1 cellular context compared by ENCODE assay signal in the genomic region with DNA sequence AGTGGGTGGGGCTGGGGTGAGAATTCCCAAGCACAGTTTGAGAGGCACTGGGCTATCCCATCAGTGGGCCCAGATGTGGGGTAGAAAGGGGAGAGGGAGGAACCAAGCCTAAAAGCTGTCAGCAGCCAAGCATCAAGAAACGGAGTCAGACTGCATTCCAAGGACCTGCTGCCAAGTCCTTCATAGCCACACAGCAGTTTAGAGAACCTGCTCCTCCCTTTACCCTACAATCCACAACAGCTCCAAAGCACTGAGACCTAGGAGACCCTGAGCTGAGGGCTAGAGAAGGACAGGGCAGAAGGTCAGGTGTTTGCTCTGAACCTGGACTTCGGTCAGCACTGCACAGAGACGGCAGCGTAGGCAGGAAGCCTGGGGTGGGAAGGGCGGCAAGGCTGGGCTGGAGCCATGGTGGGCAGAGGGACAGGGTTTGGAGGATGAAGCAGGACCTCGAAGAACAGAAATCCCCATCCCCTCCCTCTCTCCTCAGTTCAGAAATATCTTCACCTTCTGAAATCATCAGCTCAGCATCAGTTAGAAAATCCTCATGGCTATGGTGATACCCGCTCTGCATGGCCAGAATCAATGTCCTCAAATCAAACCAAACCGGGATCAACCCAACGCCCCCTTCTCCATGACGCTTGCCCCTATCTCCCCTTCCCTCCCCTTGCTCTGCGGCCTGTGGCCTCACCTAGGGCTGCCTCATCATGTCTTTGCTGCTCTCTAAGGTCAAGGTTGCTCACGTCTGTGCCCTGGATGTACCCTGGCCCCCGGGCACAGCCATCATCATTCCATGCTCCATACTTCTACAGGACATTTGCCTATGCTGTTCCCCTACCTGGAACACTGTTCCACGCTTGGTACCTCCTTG.
TF ChIP-seq lines count a peak whose summit lies in the region.

No MANE protein-coding gene starts in this region.

TF ChIP-seq in HepG2, 621 proteins besides CTCF, POLR2A, EP300 and RAD21 (continued from another document and continues in another):
- TF ChIP-seq, protein P1, sequence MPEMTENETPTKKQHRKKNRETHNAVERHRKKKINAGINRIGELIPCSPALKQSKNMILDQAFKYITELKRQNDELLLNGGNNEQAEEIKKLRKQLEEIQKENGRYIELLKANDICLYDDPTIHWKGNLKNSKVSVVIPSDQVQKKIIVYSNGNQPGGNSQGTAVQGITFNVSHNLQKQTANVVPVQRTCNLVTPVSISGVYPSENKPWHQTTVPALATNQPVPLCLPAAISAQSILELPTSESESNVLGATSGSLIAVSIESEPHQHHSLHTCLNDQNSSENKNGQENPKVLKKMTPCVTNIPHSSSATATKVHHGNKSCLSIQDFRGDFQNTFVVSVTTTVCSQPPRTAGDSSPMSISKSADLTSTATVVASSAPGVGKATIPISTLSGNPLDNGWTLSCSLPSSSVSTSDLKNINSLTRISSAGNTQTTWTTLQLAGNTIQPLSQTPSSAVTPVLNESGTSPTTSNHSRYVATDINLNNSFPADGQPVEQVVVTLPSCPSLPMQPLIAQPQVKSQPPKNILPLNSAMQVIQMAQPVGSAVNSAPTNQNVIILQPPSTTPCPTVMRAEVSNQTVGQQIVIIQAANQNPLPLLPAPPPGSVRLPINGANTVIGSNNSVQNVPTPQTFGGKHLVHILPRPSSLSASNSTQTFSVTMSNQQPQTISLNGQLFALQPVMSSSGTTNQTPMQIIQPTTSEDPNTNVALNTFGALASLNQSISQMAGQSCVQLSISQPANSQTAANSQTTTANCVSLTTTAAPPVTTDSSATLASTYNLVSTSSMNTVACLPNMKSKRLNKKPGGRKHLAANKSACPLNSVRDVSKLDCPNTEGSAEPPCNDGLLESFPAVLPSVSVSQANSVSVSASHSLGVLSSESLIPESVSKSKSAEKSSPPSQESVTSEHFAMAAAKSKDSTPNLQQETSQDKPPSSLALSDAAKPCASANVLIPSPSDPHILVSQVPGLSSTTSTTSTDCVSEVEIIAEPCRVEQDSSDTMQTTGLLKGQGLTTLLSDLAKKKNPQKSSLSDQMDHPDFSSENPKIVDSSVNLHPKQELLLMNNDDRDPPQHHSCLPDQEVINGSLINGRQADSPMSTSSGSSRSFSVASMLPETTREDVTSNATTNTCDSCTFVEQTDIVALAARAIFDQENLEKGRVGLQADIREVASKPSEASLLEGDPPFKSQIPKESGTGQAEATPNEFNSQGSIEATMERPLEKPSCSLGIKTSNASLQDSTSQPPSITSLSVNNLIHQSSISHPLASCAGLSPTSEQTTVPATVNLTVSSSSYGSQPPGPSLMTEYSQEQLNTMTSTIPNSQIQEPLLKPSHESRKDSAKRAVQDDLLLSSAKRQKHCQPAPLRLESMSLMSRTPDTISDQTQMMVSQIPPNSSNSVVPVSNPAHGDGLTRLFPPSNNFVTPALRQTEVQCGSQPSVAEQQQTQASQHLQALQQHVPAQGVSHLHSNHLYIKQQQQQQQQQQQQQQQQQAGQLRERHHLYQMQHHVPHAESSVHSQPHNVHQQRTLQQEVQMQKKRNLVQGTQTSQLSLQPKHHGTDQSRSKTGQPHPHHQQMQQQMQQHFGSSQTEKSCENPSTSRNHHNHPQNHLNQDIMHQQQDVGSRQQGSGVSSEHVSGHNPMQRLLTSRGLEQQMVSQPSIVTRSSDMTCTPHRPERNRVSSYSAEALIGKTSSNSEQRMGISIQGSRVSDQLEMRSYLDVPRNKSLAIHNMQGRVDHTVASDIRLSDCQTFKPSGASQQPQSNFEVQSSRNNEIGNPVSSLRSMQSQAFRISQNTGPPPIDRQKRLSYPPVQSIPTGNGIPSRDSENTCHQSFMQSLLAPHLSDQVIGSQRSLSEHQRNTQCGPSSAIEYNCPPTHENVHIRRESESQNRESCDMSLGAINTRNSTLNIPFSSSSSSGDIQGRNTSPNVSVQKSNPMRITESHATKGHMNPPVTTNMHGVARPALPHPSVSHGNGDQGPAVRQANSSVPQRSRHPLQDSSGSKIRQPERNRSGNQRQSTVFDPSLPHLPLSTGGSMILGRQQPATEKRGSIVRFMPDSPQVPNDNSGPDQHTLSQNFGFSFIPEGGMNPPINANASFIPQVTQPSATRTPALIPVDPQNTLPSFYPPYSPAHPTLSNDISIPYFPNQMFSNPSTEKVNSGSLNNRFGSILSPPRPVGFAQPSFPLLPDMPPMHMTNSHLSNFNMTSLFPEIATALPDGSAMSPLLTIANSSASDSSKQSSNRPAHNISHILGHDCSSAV (CRISPR knock-in tag; IDR thresholded peaks at IDR 0.05; ENCODE audit: borderline replicate concordance), result no peak
- no peak for TF ChIP-seq ZNF335 (CRISPR knock-in tag; IDR thresholded peaks at IDR 0.05)
- peak; percentile 91 for TF ChIP-seq SALL1 (CRISPR knock-in tag; IDR thresholded peaks at IDR 0.05)
- no peak; the same call in 1 of the 2 replicates for TF ChIP-seq SRY (CRISPR knock-in tag; IDR thresholded peaks at IDR 0.05)
- no peak for TF ChIP-seq NR1H2 (CRISPR knock-in tag; IDR thresholded peaks at IDR 0.05; ENCODE audit: borderline replicate concordance, low read depth)
- no peak for TF ChIP-seq TSC22D2 (CRISPR knock-in tag; IDR thresholded peaks at IDR 0.05; ENCODE audit: borderline replicate concordance)
- TF ChIP-seq, protein P2, sequence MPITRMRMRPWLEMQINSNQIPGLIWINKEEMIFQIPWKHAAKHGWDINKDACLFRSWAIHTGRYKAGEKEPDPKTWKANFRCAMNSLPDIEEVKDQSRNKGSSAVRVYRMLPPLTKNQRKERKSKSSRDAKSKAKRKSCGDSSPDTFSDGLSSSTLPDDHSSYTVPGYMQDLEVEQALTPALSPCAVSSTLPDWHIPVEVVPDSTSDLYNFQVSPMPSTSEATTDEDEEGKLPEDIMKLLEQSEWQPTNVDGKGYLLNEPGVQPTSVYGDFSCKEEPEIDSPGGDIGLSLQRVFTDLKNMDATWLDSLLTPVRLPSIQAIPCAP (CRISPR knock-in tag; IDR thresholded peaks at IDR 0.05; ENCODE audit: low read depth), result no peak
- TF ChIP-seq, protein P3, sequence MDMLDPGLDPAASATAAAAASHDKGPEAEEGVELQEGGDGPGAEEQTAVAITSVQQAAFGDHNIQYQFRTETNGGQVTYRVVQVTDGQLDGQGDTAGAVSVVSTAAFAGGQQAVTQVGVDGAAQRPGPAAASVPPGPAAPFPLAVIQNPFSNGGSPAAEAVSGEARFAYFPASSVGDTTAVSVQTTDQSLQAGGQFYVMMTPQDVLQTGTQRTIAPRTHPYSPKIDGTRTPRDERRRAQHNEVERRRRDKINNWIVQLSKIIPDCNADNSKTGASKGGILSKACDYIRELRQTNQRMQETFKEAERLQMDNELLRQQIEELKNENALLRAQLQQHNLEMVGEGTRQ (IDR thresholded peaks at IDR 0.05; ENCODE audit: low read depth, low read length), result no peak
- TF ChIP-seq, protein P3 (CRISPR knock-in tag; IDR thresholded peaks at IDR 0.05; ENCODE audit: borderline replicate concordance), result 0 out of 2 replicates have a peak, but pooled peaks have one; percentile 45
- TF ChIP-seq, protein P4, sequence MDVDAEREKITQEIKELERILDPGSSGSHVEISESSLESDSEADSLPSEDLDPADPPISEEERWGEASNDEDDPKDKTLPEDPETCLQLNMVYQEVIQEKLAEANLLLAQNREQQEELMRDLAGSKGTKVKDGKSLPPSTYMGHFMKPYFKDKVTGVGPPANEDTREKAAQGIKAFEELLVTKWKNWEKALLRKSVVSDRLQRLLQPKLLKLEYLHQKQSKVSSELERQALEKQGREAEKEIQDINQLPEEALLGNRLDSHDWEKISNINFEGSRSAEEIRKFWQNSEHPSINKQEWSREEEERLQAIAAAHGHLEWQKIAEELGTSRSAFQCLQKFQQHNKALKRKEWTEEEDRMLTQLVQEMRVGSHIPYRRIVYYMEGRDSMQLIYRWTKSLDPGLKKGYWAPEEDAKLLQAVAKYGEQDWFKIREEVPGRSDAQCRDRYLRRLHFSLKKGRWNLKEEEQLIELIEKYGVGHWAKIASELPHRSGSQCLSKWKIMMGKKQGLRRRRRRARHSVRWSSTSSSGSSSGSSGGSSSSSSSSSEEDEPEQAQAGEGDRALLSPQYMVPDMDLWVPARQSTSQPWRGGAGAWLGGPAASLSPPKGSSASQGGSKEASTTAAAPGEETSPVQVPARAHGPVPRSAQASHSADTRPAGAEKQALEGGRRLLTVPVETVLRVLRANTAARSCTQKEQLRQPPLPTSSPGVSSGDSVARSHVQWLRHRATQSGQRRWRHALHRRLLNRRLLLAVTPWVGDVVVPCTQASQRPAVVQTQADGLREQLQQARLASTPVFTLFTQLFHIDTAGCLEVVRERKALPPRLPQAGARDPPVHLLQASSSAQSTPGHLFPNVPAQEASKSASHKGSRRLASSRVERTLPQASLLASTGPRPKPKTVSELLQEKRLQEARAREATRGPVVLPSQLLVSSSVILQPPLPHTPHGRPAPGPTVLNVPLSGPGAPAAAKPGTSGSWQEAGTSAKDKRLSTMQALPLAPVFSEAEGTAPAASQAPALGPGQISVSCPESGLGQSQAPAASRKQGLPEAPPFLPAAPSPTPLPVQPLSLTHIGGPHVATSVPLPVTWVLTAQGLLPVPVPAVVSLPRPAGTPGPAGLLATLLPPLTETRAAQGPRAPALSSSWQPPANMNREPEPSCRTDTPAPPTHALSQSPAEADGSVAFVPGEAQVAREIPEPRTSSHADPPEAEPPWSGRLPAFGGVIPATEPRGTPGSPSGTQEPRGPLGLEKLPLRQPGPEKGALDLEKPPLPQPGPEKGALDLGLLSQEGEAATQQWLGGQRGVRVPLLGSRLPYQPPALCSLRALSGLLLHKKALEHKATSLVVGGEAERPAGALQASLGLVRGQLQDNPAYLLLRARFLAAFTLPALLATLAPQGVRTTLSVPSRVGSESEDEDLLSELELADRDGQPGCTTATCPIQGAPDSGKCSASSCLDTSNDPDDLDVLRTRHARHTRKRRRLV (CRISPR knock-in tag; IDR thresholded peaks at IDR 0.05), result no peak
- no peak for TF ChIP-seq ISL2 (CRISPR knock-in tag; IDR thresholded peaks at IDR 0.05)
- TF ChIP-seq, protein P5, sequence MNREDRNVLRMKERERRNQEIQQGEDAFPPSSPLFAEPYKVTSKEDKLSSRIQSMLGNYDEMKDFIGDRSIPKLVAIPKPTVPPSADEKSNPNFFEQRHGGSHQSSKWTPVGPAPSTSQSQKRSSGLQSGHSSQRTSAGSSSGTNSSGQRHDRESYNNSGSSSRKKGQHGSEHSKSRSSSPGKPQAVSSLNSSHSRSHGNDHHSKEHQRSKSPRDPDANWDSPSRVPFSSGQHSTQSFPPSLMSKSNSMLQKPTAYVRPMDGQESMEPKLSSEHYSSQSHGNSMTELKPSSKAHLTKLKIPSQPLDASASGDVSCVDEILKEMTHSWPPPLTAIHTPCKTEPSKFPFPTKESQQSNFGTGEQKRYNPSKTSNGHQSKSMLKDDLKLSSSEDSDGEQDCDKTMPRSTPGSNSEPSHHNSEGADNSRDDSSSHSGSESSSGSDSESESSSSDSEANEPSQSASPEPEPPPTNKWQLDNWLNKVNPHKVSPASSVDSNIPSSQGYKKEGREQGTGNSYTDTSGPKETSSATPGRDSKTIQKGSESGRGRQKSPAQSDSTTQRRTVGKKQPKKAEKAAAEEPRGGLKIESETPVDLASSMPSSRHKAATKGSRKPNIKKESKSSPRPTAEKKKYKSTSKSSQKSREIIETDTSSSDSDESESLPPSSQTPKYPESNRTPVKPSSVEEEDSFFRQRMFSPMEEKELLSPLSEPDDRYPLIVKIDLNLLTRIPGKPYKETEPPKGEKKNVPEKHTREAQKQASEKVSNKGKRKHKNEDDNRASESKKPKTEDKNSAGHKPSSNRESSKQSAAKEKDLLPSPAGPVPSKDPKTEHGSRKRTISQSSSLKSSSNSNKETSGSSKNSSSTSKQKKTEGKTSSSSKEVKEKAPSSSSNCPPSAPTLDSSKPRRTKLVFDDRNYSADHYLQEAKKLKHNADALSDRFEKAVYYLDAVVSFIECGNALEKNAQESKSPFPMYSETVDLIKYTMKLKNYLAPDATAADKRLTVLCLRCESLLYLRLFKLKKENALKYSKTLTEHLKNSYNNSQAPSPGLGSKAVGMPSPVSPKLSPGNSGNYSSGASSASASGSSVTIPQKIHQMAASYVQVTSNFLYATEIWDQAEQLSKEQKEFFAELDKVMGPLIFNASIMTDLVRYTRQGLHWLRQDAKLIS (CRISPR knock-in tag; IDR thresholded peaks at IDR 0.05), result no peak
- no peak for TF ChIP-seq TMF1 (CRISPR knock-in tag; IDR thresholded peaks at IDR 0.05; ENCODE audit: low read depth)
- no peak for TF ChIP-seq PAF1 (CRISPR knock-in tag; IDR thresholded peaks at IDR 0.05)
- no peak; the same call in 1 of the 2 replicates for TF ChIP-seq FOXO1 (CRISPR knock-in tag; IDR thresholded peaks at IDR 0.05)
- peak; percentile 98 for TF ChIP-seq HNF4A (CRISPR knock-in tag; IDR thresholded peaks at IDR 0.05)
- no peak for TF ChIP-seq REXO4 (CRISPR knock-in tag; IDR thresholded peaks at IDR 0.05; ENCODE audit: borderline replicate concordance)
- TF ChIP-seq ZNF326 (CRISPR knock-in tag; IDR thresholded peaks at IDR 0.05; ENCODE audit: borderline replicate concordance), result no peak
- TF ChIP-seq, protein P6, sequence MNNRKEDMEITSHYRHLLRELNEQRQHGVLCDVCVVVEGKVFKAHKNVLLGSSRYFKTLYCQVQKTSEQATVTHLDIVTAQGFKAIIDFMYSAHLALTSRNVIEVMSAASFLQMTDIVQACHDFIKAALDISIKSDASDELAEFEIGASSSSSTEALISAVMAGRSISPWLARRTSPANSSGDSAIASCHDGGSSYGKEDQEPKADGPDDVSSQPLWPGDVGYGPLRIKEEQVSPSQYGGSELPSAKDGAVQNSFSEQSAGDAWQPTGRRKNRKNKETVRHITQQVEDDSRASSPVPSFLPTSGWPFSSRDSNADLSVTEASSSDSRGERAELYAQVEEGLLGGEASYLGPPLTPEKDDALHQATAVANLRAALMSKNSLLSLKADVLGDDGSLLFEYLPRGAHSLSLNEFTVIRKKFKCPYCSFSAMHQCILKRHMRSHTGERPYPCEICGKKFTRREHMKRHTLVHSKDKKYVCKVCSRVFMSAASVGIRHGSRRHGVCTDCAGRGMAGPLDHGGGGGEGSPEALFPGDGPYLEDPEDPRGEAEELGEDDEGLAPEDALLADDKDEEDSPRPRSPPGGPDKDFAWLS (CRISPR knock-in tag; IDR thresholded peaks at IDR 0.05; ENCODE audit: borderline replicate concordance), result no peak
- TF ChIP-seq ZFP36L2 (CRISPR knock-in tag; IDR thresholded peaks at IDR 0.05), result no peak
- peak; percentile 36; the same call in 1 of the 2 replicates for TF ChIP-seq ZSCAN25 (CRISPR knock-in tag; IDR thresholded peaks at IDR 0.05)
- TF ChIP-seq ZNF672 (CRISPR knock-in tag; IDR thresholded peaks at IDR 0.05), result no peak
